14 cellular contexts compared by ENCODE assay signal in genomic region chr3:113545594-113545993, GRCh38.
"Had no signal": no experiment of that assay in that cellular context is flagged by ENCODE, and none has a peak within 500 bp of the region (broad histone marks: within the 10 kb centered on the region; RNA-seq: fewer than 3 reads in every experiment).

No MANE protein-coding gene starts in this region.

- H3K4me3 ChIP-seq: gastrocnemius medialis, neural progenitor cell, ovary, tibial artery had no signal

- H3K4me1 ChIP-seq: gastrocnemius medialis, neural progenitor cell, tibial artery had no signal

- H3K27ac ChIP-seq: epithelial cell of prostate, gastrocnemius medialis, neural progenitor cell, ovary, tibial artery had no signal

- H3K36me3 Mint-ChIP-seq: brain, neural progenitor cell had no signal

- H3K27me3 ChIP-seq: gastrocnemius medialis, neural progenitor cell, ovary, tibial artery had no signal

- DNase-seq: activated CD4-positive, alpha-beta memory T cell treated with anti-CD3 and anti-CD28 coated beads for 36 hours; activated CD8-positive, alpha-beta memory T cell treated with anti-CD3 and anti-CD28 coated beads, Interleukin-2, amount 50 U/mL, for 4 hours; activated naive CD4-positive, alpha-beta T cell treated with anti-CD3 and anti-CD28 coated beads, Interleukin-2, amount 10 ng/mL, durations not matched to agents 7 days and 5 days; amygdala; cerebellar nuclear complex; effector memory CD8-positive, alpha-beta T cell; gastrocnemius medialis; ovary; stimulated activated CD4-positive, alpha-beta T cell treated with anti-CD3 and anti-CD28 coated beads, Interleukin-4, amount 100 ng/mL, for 4 hours; tibial artery had no signal

- H3K36me3 ChIP-seq: gastrocnemius medialis, neural progenitor cell, ovary, tibial artery had no signal

- H3K9me3 Mint-ChIP-seq: effector memory CD8-positive, alpha-beta T cell had no signal

- H3K4me3 Mint-ChIP-seq: activated naive CD4-positive, alpha-beta T cell treated with anti-CD3 and anti-CD28 coated beads, Interleukin-2, amount 10 ng/mL, durations not matched to agents 7 days and 5 days; brain; dendritic cell treated with granulocyte-macrophage colony-stimulating factor and Interleukin-4, amounts not matched to agents 40 ng/mL and 50 ng/mL, for 4 days; neural progenitor cell had no signal

- H3K9me3 ChIP-seq: gastrocnemius medialis, ovary had no signal

- H3K4me1 Mint-ChIP-seq: brain, neural progenitor cell had no signal

- H3K27ac Mint-ChIP-seq: activated naive CD4-positive, alpha-beta T cell treated with anti-CD3 and anti-CD28 coated beads, Interleukin-2, amount 10 ng/mL, durations not matched to agents 7 days and 5 days; brain; dendritic cell treated with granulocyte-macrophage colony-stimulating factor and Interleukin-4, amounts not matched to agents 40 ng/mL and 50 ng/mL, for 4 days; effector memory CD8-positive, alpha-beta T cell; neural progenitor cell had no signal

- ATAC-seq: effector memory CD8-positive, alpha-beta T cell; gastrocnemius medialis had no signal

- H3K27me3 Mint-ChIP-seq: activated CD4-positive, alpha-beta memory T cell treated with anti-CD3 and anti-CD28 coated beads for 36 hours; activated naive CD4-positive, alpha-beta T cell treated with anti-CD3 and anti-CD28 coated beads, Interleukin-2, amount 10 ng/mL, durations not matched to agents 7 days and 5 days; dendritic cell treated with granulocyte-macrophage colony-stimulating factor and Interleukin-4, amounts not matched to agents 40 ng/mL and 50 ng/mL, for 4 days; effector memory CD8-positive, alpha-beta T cell had no signal
